1 cellular context compared by ENCODE assay signal in genomic region chr17:61179316-61179715, GRCh38.
TF ChIP-seq lines count a peak whose summit lies in the region.

No MANE protein-coding gene starts in this region.

TF ChIP-seq in HepG2, 621 proteins besides CTCF, POLR2A, EP300 and RAD21 (continued from another document and continues in another):
- 0 out of 2 replicates have a peak, but pooled peaks have one; percentile 14 for TF ChIP-seq EHMT2 (IDR thresholded peaks at IDR 0.05; ENCODE audit: borderline replicate concordance, low read depth, low read length)
- peak; percentile 61; the same call in 1 of the 2 replicates for TF ChIP-seq ZNF331 (CRISPR knock-in tag; IDR thresholded peaks at IDR 0.05)
- TF ChIP-seq, protein P1, sequence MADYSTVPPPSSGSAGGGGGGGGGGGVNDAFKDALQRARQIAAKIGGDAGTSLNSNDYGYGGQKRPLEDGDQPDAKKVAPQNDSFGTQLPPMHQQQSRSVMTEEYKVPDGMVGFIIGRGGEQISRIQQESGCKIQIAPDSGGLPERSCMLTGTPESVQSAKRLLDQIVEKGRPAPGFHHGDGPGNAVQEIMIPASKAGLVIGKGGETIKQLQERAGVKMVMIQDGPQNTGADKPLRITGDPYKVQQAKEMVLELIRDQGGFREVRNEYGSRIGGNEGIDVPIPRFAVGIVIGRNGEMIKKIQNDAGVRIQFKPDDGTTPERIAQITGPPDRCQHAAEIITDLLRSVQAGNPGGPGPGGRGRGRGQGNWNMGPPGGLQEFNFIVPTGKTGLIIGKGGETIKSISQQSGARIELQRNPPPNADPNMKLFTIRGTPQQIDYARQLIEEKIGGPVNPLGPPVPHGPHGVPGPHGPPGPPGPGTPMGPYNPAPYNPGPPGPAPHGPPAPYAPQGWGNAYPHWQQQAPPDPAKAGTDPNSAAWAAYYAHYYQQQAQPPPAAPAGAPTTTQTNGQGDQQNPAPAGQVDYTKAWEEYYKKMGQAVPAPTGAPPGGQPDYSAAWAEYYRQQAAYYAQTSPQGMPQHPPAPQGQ (CRISPR knock-in tag; IDR thresholded peaks at IDR 0.05; ENCODE audit: borderline replicate concordance) = no peak
- TF ChIP-seq MAX (IDR thresholded peaks at IDR 0.05) = peak; percentile 54
- peak; percentile 47; the same call in 1 of the 2 replicates for TF ChIP-seq FOXA3 (CRISPR knock-in tag; IDR thresholded peaks at IDR 0.05)
- peak; percentile 48; the same call in 1 of the 2 replicates for TF ChIP-seq HNF4G (IDR thresholded peaks at IDR 0.05; ENCODE audit: borderline replicate concordance, low read depth, low read length)
- no peak for TF ChIP-seq HNF4G (CRISPR knock-in tag; IDR thresholded peaks at IDR 0.05; ENCODE audit: borderline replicate concordance, low read depth)
- TF ChIP-seq ZNF839 (CRISPR knock-in tag; IDR thresholded peaks at IDR 0.05; ENCODE audit: borderline replicate concordance) = no peak
- peak; percentile 38; the same call in 1 of the 2 replicates for TF ChIP-seq PHF21A (CRISPR knock-in tag; IDR thresholded peaks at IDR 0.05)
- peak; percentile 53 for TF ChIP-seq ASH2L (IDR thresholded peaks at IDR 0.05; ENCODE audit: insufficient read length, low read depth, low read length)
- no peak for TF ChIP-seq ARID2 (CRISPR knock-in tag; IDR thresholded peaks at IDR 0.05; ENCODE audit: borderline replicate concordance)
- TF ChIP-seq ZNF652 (CRISPR knock-in tag; IDR thresholded peaks at IDR 0.05; ENCODE audit: borderline replicate concordance, low read depth) = peak; percentile 95
- TF ChIP-seq ZFY (CRISPR knock-in tag; IDR thresholded peaks at IDR 0.05) = peak; percentile 41; the same call in 1 of the 2 replicates
- 0 out of 2 replicates have a peak, but pooled peaks have one; percentile 46 for TF ChIP-seq ZNF264 (CRISPR knock-in tag; IDR thresholded peaks at IDR 0.05)
- TF ChIP-seq FOXP1 (IDR thresholded peaks at IDR 0.05) = no peak
- peak; percentile 47; the same call in 1 of the 2 replicates for TF ChIP-seq FOXP1 (CRISPR knock-in tag; IDR thresholded peaks at IDR 0.05)
- TF ChIP-seq ZNF446 (CRISPR knock-in tag; IDR thresholded peaks at IDR 0.05) = no peak
- TF ChIP-seq GTF3A (CRISPR knock-in tag; conservative IDR thresholded peaks at IDR 0.05) = no peak
- no peak for TF ChIP-seq SOX13 (IDR thresholded peaks at IDR 0.05)
- TF ChIP-seq SOX13 (CRISPR knock-in tag; conservative IDR thresholded peaks at IDR 0.05 in 1 of 2, IDR thresholded peaks at IDR 0.05 in 1 of 2) = peak in 1 of 2 experiments; percentile 80; a peak in 2 of 4 replicates
- TF ChIP-seq ZNF383 (CRISPR knock-in tag; IDR thresholded peaks at IDR 0.05; ENCODE audit: borderline replicate concordance) = no peak
- TF ChIP-seq TBX2 (CRISPR knock-in tag; IDR thresholded peaks at IDR 0.05; ENCODE audit: borderline replicate concordance) = peak; percentile 60; the same call in 1 of the 2 replicates
- TF ChIP-seq NR2F6 (IDR thresholded peaks at IDR 0.05) = peak; percentile 60
- peak; percentile 27; the same call in 1 of the 2 replicates for TF ChIP-seq NR2F6 (CRISPR knock-in tag; IDR thresholded peaks at IDR 0.05)
- peak; percentile 37; the same call in 1 of the 2 replicates for TF ChIP-seq HMG20A (CRISPR knock-in tag; IDR thresholded peaks at IDR 0.05; ENCODE audit: borderline replicate concordance)
- TF ChIP-seq, protein P2, sequence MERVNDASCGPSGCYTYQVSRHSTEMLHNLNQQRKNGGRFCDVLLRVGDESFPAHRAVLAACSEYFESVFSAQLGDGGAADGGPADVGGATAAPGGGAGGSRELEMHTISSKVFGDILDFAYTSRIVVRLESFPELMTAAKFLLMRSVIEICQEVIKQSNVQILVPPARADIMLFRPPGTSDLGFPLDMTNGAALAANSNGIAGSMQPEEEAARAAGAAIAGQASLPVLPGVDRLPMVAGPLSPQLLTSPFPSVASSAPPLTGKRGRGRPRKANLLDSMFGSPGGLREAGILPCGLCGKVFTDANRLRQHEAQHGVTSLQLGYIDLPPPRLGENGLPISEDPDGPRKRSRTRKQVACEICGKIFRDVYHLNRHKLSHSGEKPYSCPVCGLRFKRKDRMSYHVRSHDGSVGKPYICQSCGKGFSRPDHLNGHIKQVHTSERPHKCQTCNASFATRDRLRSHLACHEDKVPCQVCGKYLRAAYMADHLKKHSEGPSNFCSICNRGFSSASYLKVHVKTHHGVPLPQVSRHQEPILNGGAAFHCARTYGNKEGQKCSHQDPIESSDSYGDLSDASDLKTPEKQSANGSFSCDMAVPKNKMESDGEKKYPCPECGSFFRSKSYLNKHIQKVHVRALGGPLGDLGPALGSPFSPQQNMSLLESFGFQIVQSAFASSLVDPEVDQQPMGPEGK (CRISPR knock-in tag; IDR thresholded peaks at IDR 0.05) = peak; percentile 41; the same call in 1 of the 2 replicates
- peak; percentile 47; the same call in 1 of the 2 replicates for TF ChIP-seq HNF4A (CRISPR knock-in tag; IDR thresholded peaks at IDR 0.05)
- no peak for TF ChIP-seq ZNF747 (CRISPR knock-in tag; IDR thresholded peaks at IDR 0.05; ENCODE audit: borderline replicate concordance)
- 0 out of 2 replicates have a peak, but pooled peaks have one; percentile 24 for TF ChIP-seq CREM (IDR thresholded peaks at IDR 0.05)
- TF ChIP-seq CREM (CRISPR knock-in tag; IDR thresholded peaks at IDR 0.05) = no peak
- 0 out of 2 replicates have a peak, but pooled peaks have one; percentile 21 for TF ChIP-seq MIER2 (CRISPR knock-in tag; IDR thresholded peaks at IDR 0.05)
- TF ChIP-seq SOX6 (IDR thresholded peaks at IDR 0.05) = no peak
- peak; percentile 76 for TF ChIP-seq SOX6 (CRISPR knock-in tag; IDR thresholded peaks at IDR 0.05)
- TF ChIP-seq, protein P3, sequence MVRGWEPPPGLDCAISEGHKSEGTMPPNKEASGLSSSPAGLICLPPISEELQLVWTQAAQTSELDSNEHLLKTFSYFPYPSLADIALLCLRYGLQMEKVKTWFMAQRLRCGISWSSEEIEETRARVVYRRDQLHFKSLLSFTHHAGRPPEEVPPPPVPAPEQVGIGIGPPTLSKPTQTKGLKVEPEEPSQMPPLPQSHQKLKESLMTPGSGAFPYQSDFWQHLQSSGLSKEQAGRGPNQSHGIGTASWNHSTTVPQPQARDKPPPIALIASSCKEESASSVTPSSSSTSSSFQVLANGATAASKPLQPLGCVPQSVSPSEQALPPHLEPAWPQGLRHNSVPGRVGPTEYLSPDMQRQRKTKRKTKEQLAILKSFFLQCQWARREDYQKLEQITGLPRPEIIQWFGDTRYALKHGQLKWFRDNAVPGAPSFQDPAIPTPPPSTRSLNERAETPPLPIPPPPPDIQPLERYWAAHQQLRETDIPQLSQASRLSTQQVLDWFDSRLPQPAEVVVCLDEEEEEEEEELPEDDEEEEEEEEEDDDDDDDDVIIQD (CRISPR knock-in tag; IDR thresholded peaks at IDR 0.05; ENCODE audit: low read depth) = 0 out of 2 replicates have a peak, but pooled peaks have one; percentile 27
- 0 out of 2 replicates have a peak, but pooled peaks have one; percentile 25 for TF ChIP-seq HNRNPUL1 (IDR thresholded peaks at IDR 0.05; ENCODE audit: low read depth, low read length)
- no peak for TF ChIP-seq PHF20 (CRISPR knock-in tag; IDR thresholded peaks at IDR 0.05)
- TF ChIP-seq THAP11 (CRISPR knock-in tag; IDR thresholded peaks at IDR 0.05) = no peak
- TF ChIP-seq SAP130 (CRISPR knock-in tag; IDR thresholded peaks at IDR 0.05; ENCODE audit: low read depth) = peak; percentile 20; the same call in 1 of the 2 replicates
- no peak for TF ChIP-seq ZNF710 (CRISPR knock-in tag; IDR thresholded peaks at IDR 0.05; ENCODE audit: borderline replicate concordance)
- 0 out of 2 replicates have a peak, but pooled peaks have one; percentile 13 for TF ChIP-seq ZMYM4 (CRISPR knock-in tag; IDR thresholded peaks at IDR 0.05)
- TF ChIP-seq HOXA5 (CRISPR knock-in tag; IDR thresholded peaks at IDR 0.05) = no peak
- TF ChIP-seq ZMYM3 (CRISPR knock-in tag; IDR thresholded peaks at IDR 0.05) = 0 out of 2 replicates have a peak, but pooled peaks have one; percentile 35
- peak; percentile 91 for TF ChIP-seq ZNF644 (CRISPR knock-in tag; IDR thresholded peaks at IDR 0.05; ENCODE audit: low read depth)
- TF ChIP-seq, protein P4, sequence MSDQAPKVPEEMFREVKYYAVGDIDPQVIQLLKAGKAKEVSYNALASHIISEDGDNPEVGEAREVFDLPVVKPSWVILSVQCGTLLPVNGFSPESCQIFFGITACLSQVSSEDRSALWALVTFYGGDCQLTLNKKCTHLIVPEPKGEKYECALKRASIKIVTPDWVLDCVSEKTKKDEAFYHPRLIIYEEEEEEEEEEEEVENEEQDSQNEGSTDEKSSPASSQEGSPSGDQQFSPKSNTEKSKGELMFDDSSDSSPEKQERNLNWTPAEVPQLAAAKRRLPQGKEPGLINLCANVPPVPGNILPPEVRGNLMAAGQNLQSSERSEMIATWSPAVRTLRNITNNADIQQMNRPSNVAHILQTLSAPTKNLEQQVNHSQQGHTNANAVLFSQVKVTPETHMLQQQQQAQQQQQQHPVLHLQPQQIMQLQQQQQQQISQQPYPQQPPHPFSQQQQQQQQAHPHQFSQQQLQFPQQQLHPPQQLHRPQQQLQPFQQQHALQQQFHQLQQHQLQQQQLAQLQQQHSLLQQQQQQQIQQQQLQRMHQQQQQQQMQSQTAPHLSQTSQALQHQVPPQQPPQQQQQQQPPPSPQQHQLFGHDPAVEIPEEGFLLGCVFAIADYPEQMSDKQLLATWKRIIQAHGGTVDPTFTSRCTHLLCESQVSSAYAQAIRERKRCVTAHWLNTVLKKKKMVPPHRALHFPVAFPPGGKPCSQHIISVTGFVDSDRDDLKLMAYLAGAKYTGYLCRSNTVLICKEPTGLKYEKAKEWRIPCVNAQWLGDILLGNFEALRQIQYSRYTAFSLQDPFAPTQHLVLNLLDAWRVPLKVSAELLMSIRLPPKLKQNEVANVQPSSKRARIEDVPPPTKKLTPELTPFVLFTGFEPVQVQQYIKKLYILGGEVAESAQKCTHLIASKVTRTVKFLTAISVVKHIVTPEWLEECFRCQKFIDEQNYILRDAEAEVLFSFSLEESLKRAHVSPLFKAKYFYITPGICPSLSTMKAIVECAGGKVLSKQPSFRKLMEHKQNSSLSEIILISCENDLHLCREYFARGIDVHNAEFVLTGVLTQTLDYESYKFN (CRISPR knock-in tag; conservative IDR thresholded peaks at IDR 0.05) = peak; percentile 57
- TF ChIP-seq ZNF281 (CRISPR knock-in tag; IDR thresholded peaks at IDR 0.05; ENCODE audit: borderline replicate concordance) = peak; percentile 94
- 0 out of 2 replicates have a peak, but pooled peaks have one; percentile 32 for TF ChIP-seq ZNF124 (CRISPR knock-in tag; IDR thresholded peaks at IDR 0.05)
- TF ChIP-seq FOXK1 (CRISPR knock-in tag; IDR thresholded peaks at IDR 0.05; ENCODE audit: borderline replicate concordance, low read depth) = no peak
- 0 out of 2 replicates have a peak, but pooled peaks have one; percentile 7 for TF ChIP-seq ZNF121 (CRISPR knock-in tag; IDR thresholded peaks at IDR 0.05)
- TF ChIP-seq ZNF572 (CRISPR knock-in tag; IDR thresholded peaks at IDR 0.05) = no peak
- TF ChIP-seq ZNF792 (CRISPR knock-in tag; IDR thresholded peaks at IDR 0.05) = peak; percentile 72; the same call in 1 of the 2 replicates
- TF ChIP-seq XRCC5 (optimal IDR thresholded peaks at IDR 0.05; ENCODE audit: low read length) = peak; percentile 81
- TF ChIP-seq FOXA1 (IDR thresholded peaks at IDR 0.05) = no peak
- 0 out of 2 replicates have a peak, but pooled peaks have one; percentile 41 for TF ChIP-seq FOXA1 (CRISPR knock-in tag; IDR thresholded peaks at IDR 0.05)
- TF ChIP-seq ZNF335 (CRISPR knock-in tag; IDR thresholded peaks at IDR 0.05) = no peak
- TF ChIP-seq ATAD3A (CRISPR knock-in tag; IDR thresholded peaks at IDR 0.05) = no peak
- TF ChIP-seq HNRNPL (IDR thresholded peaks at IDR 0.05; ENCODE audit: low read depth, low read length) = no peak
